Comparison of ENCODE assay signal across 22 cellular contexts in the genomic region with DNA sequence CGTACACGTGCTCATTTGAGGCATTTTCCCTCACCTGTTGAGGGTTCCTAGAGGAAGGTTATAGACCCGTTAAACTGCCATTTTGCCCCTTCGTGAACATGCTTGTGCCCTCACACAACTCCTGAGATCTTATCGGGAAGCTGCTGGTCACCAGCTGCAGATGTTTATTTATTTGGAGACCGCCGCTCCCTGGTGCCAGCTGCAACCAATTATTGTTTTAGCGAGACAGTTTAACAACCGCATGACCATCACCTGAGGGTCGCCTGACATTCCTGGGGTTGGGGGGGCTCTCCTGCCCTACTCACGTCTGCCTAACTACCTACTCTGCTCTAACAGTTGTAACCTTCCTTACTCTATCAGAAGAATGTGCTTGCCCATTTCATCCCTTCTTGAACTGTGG.
DNase-seq lines count a peak whose midpoint lies in the region; ATAC-seq and TF ChIP-seq lines count a peak whose summit lies in the region.
"Had no signal": no experiment of that assay in that cellular context is flagged by ENCODE, and none has a peak within 500 bp of the region (broad histone marks: within the 10 kb centered on the region; RNA-seq: fewer than 3 reads in every experiment).

No MANE protein-coding gene starts in this region.

- H3K27ac Mint-ChIP-seq in Calu3 (ENCODE audit: unreplicated experiment): no peak overlapping the region
- no peak overlapping the region for H3K27ac Mint-ChIP-seq in immature natural killer cell
- H3K27ac Mint-ChIP-seq: CD4-positive, CD25-positive, alpha-beta regulatory T cell; IgD-negative memory B cell had no signal

- H3K4me1 Mint-ChIP-seq in Calu3 (ENCODE audit: low read depth, unreplicated experiment) (no peaks in the 10 kb centered on the region), immature natural killer cell (no peaks in the 10 kb centered on the region)
- H3K4me1 Mint-ChIP-seq: CD4-positive, CD25-positive, alpha-beta regulatory T cell; IgD-negative memory B cell had no signal

- H3K4me3 Mint-ChIP-seq in Calu3 (ENCODE audit: low read depth, unreplicated experiment): no peak overlapping the region
- H3K4me3 Mint-ChIP-seq in immature natural killer cell: no peak overlapping the region
- H3K4me3 Mint-ChIP-seq: CD4-positive, CD25-positive, alpha-beta regulatory T cell; IgD-negative memory B cell had no signal

- H3K36me3 Mint-ChIP-seq in Calu3 (ENCODE audit: insufficient read depth, unreplicated experiment) (no peaks in the 10 kb centered on the region), immature natural killer cell (no peaks in the 10 kb centered on the region)
- H3K36me3 Mint-ChIP-seq: CD4-positive, CD25-positive, alpha-beta regulatory T cell; IgD-negative memory B cell had no signal

- intact Hi-C loops in Right ventricle myocardium inferior (cut with DNase I) (no loop called here), left cardiac atrium (cut with DNase I) (no loop called here), Calu3 (cut with micrococcal nuclease; ENCODE audit: unreplicated experiment) (no loop called here)

- H3K9me3 Mint-ChIP-seq in Calu3 (ENCODE audit: low read depth, unreplicated experiment) (peaks cover 15% of the 10 kb centered on the region), immature natural killer cell (no peaks in the 10 kb centered on the region)

- BruUV-seq in Calu3 (replicated peaks; lab: Mats Ljungman, UMichigan): no TSS peak

- no peak for TF ChIP-seq CTCF in Calu3 (IDR thresholded peaks at IDR 0.05; ENCODE audit: unreplicated experiment)

- DNase-seq in Right ventricle myocardium inferior (ENCODE audit: missing footprints): peak; percentile 35
- DNase-seq in left cardiac atrium: no peak
- DNase-seq in left kidney (ENCODE audit: low read depth, low spot score): peak; percentile 85
- no peak for DNase-seq in HuH-7 (ENCODE audit: low spot score)
- no peak for DNase-seq in Calu3
- DNase-seq in immature natural killer cell: no peak
- DNase-seq: CD4-positive, CD25-positive, alpha-beta regulatory T cell; GM23248; HCEC 1CT; MM.1S; NCI-H1417 treated with DMSO at 0.1 percent for 48 hours; NCI-H1694 treated with DMSO at 0.1 percent for 48 hours; NCI-H2081 treated with DMSO at 0.1 percent for 48 hours; NCI-H2171; NCI-H226; NCI-H510A; NCI-H774; NK-92 treated with Interleukin-12 subunit alpha and Interleukin-12 subunit beta, amount 100 ng/mL, for 24 hours; PC-3; Right ventricle myocardium superior had no signal

- no peak for ATAC-seq in Right ventricle myocardium inferior
- no peak for ATAC-seq in left cardiac atrium
- ATAC-seq in SK-N-SH treated with all-trans-retinoic acid at 6 μM for 48 hours: no peak
- ATAC-seq: PC-3 had no signal

- CTCF ChIA-PET in Calu3 (lab: Charles Lee): no interaction called here

- no peaks in the 10 kb centered on the region for H3K27me3 Mint-ChIP-seq in Calu3 (ENCODE audit: unreplicated experiment)
- peaks cover under 1 to 4% (median 3%) of the 10 kb centered on the region in 3 donors for H3K27me3 Mint-ChIP-seq in immature natural killer cell (ENCODE audit: low read depth in 3 of 3)
- H3K27me3 Mint-ChIP-seq: CD4-positive, CD25-positive, alpha-beta regulatory T cell had no signal

TF ChIP-seq in SK-N-SH treated with all-trans-retinoic acid at 6 μM for 48 hours, 23 proteins besides CTCF, POLR2A, EP300 and RAD21:
- TF ChIP-seq, protein P1, sequence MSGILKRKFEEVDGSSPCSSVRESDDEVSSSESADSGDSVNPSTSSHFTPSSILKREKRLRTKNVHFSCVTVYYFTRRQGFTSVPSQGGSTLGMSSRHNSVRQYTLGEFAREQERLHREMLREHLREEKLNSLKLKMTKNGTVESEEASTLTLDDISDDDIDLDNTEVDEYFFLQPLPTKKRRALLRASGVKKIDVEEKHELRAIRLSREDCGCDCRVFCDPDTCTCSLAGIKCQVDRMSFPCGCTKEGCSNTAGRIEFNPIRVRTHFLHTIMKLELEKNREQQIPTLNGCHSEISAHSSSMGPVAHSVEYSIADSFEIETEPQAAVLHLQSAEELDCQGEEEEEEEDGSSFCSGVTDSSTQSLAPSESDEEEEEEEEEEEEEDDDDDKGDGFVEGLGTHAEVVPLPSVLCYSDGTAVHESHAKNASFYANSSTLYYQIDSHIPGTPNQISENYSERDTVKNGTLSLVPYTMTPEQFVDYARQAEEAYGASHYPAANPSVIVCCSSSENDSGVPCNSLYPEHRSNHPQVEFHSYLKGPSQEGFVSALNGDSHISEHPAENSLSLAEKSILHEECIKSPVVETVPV (CRISPR knock-in tag; IDR thresholded peaks at IDR 0.05): no peak
- TF ChIP-seq TCF4 (CRISPR knock-in tag; IDR thresholded peaks at IDR 0.05; ENCODE audit: borderline replicate concordance): peak; percentile 59; the same call in 1 of the 2 replicates

Comparison
In these comparisons a context has a peak if more than half of its experiments do, and no peak if none do; other contexts are left out.
1. DNase-seq: peak in Right ventricle myocardium inferior (single experiment) and left kidney (single experiment); none in left cardiac atrium (single experiment), HuH-7 (single experiment), Calu3 (single experiment) and immature natural killer cell (0 of 3).